9 cellular contexts compared by ENCODE assay signal in the genomic region with DNA sequence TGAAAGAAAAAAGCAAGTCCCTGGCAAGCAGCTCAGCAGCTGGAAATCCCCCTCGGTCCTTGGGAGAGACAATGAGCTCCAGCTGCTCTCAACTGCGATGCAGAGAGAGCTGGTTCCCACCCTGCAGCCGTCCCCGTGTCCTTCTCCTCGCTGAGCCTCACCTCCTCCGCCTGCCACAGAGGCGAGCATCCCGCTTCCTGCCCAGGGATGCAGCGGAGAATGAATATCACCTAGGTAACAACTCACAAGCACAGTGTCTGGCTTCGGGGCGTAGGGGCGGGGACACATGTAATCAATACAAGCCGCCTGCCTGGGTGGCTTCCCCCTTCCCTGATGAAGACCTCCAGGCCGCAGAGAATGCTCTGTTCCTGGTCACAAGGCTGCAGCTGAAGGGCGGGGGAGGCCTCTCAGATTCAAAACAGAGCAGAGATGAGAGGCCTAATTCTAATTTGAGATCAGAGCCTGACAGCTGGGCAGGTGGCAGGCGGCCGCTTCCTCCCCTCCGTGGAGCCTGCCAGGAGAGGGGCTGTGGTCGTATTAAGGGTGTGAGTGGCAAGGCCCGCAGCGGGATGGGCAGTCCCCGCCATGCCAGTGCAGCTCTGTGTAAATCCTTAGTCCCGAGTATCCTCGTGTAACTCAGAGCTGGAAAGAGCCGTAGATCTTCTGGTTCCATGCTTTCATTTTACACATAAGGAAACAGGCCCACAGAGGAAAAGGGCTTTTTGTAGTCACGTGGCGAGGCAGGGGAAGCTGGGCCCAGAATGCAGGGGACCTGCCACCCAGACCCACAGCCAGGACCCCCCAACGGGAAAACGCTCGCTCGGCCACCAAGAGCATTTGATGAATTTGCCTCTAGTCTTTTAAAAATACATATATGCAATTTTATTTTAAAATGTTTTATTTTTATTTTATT. TPM values are rescaled to one million over a fixed set of nuclear protein-coding genes. Genes with fewer than 3 reads are reported as not detected.
DNase-seq lines count a peak whose midpoint lies in the region; ATAC-seq and TF ChIP-seq lines count a peak whose summit lies in the region.
"Had no signal": no experiment of that assay in that cellular context is flagged by ENCODE, and none has a peak within 500 bp of the region (broad histone marks: within the 10 kb centered on the region; RNA-seq: fewer than 3 reads in every experiment).

No MANE protein-coding gene starts in this region.

- intact Hi-C loops in A673 (cut with micrococcal nuclease; ENCODE audit: unreplicated experiment) = no loop called here

- DNase-seq in GM10266 (ENCODE audit: extremely low spot score) (peak; percentile 76), NCI-H1436 (lab: John Stamatoyannopoulos, UW) (peak; percentile 75), naive B cell (peak; percentile 33), A673 (ENCODE audit: low spot score) (no peak), SKM-1 (lab: John Stamatoyannopoulos, UW; ENCODE audit: unreplicated experiment) (no peak)

- no peaks in the 10 kb centered on the region for H3K4me1 ChIP-seq in A673 (ENCODE audit: insufficient read depth, low read length, poor library complexity, severe bottlenecking)

- peaks cover 22 to 33% (median 27%) of the 10 kb centered on the region in 3 donors for H3K4me1 Mint-ChIP-seq in naive B cell

- H3K4me3 ChIP-seq in A673 (ENCODE audit: low read depth, low read length, poor library complexity, severe bottlenecking) = no peak overlapping the region
- H3K4me3 ChIP-seq: cardiac muscle cell had no signal

- POLR2A ChIA-PET in A673 (lab: Charles Lee; ENCODE audit: low non-redundant PET) = no interaction called here

- no peak for TF ChIP-seq CTCF in GM10266 (IDR thresholded peaks at IDR 0.05; ENCODE audit: control insufficient read depth, insufficient read depth, low read depth, missing control alignments)
- TF ChIP-seq CTCF in A673 (conservative IDR thresholded peaks at IDR 0.05; ENCODE audit: low read depth, low read length) = no peak

- no peaks in the 10 kb centered on the region for H3K36me3 ChIP-seq in A673 (ENCODE audit: insufficient read depth, low read length, poor library complexity, severe bottlenecking)
- H3K36me3 ChIP-seq: cardiac muscle cell had no signal

- no peaks in the 10 kb centered on the region for H3K9me3 ChIP-seq in A673 (ENCODE audit: low read depth, low read length, poor library complexity, severe bottlenecking)

- peak; percentile 35 for ATAC-seq in GM21529 (IDR thresholded peaks at IDR 0.05; ENCODE audit: unreplicated experiment)
- peak; percentile 47 to 75 for ATAC-seq in naive B cell (ENCODE audit: low read depth in 2 of 2)
- no peak for ATAC-seq in HG02884 (IDR thresholded peaks at IDR 0.05; ENCODE audit: unreplicated experiment)

- no peaks in the 10 kb centered on the region for H3K9me3 Mint-ChIP-seq in naive B cell

- no peaks in the 10 kb centered on the region for H3K27me3 ChIP-seq in A673 (replicated peaks; ENCODE audit: insufficient read depth, low read depth, low read length, poor library complexity)
- H3K27me3 ChIP-seq: cardiac muscle cell had no signal

- BruUV-seq in A673 (replicated peaks; lab: Mats Ljungman, UMichigan) = no TSS peak

- no peaks in the 10 kb centered on the region for H3K36me3 Mint-ChIP-seq in naive B cell

- H3K27ac Mint-ChIP-seq in naive B cell = peak overlapping the region; percentile 71 to 94 (median 85)

- no peaks in the 10 kb centered on the region for H3K27me3 Mint-ChIP-seq in naive B cell

- peak overlapping the region; percentile 75 for H3K27ac ChIP-seq in angular gyrus (ENCODE audit: low read depth, low read length)
- H3K27ac ChIP-seq in A673 (ENCODE audit: low read depth, low read length, poor library complexity, severe bottlenecking) = no peak overlapping the region
- H3K27ac ChIP-seq: cardiac muscle cell had no signal

- CTCF ChIA-PET in A673 (lab: Charles Lee) = no interaction called here

- peak overlapping the region in 7 of 8 donors; percentile 61 to 87 (median 77) for H3K4me3 Mint-ChIP-seq in naive B cell

RNA-seq across cellular contexts. Expression of gene ZDHHC19, which starts 24.3 kb away (rescaled TPM):
- polyA plus RNA-seq in naive B cell (ENCODE audit: low read depth in 6 of 6) = 10 to 100 TPM in 5 of 6 donors, 1 to 10 TPM in 1; 4.7 to 39.3 (median 13.1) TPM
- total RNA-seq in A673 (2021) = not detected in 2 replicates

RNA-seq across cellular contexts. Expression of gene SLC51A, which starts 29.4 kb away (rescaled TPM):
- polyA plus RNA-seq in naive B cell (ENCODE audit: low read depth in 6 of 6) = 1 to 10 TPM in 1 of 6 donors, under 1 TPM in 1, not detected in 4; 0.78 to 1.4 TPM
- total RNA-seq in A673 (2021) = not detected in 2 replicates
- total RNA-seq: cardiac muscle cell had no signal

Comparison
In these comparisons a context has a peak if more than half of its experiments do, and no peak if none do; other contexts are left out.
1. DNase-seq: peak in GM10266 (single experiment), NCI-H1436 (single experiment) and naive B cell (single experiment); none in A673 (single experiment) and SKM-1 (single experiment).